Comparison of ENCODE assay signal across 26 cellular contexts in the genomic region with DNA sequence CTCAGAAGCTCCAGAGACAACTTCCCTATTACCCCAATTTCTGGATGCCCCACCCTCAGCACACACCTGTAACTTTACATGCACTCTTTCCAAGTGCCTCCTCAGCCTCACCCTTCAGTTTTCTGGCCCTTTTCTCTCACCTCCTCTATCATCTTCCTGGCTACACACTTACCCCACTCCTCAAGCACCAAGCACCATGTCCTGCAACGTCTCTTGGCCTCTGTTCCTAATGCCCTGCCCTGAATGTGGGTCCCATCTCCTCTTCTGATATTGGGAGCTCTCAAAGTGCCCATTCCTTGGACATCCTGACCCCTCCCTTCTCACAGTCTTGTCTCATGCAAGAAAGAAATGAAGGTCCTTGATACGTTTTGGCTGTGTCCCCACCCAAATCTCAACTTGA. TPM values are rescaled to one million over a fixed set of nuclear protein-coding genes. Genes with fewer than 3 reads are reported as not detected.
"Had no signal": no experiment of that assay in that cellular context is flagged by ENCODE, and none has a peak within 500 bp of the region (broad histone marks: within the 10 kb centered on the region; RNA-seq: fewer than 3 reads in every experiment).

No MANE protein-coding gene starts in this region.

- H3K9me3 Mint-ChIP-seq: mesothelial cell of epicardium; natural killer cell treated with Interleukin-12 subunit alpha and Interleukin-12 subunit beta and Interleukin-15 and Interleukin-18, amount 100 ng/mL, for 72 hours; neural progenitor cell had no signal

- H3K79me2 ChIP-seq: hepatocyte had no signal

- H3K4me2 ChIP-seq: hepatocyte, neural progenitor cell had no signal

- H3K4me1 ChIP-seq: colonic mucosa, neural progenitor cell, sigmoid colon, transverse colon, uterus had no signal

- H3K9me3 ChIP-seq: colonic mucosa, right atrium auricular region, sigmoid colon, stomach, thoracic aorta, transverse colon, uterus had no signal

- H3K4me3 ChIP-seq: colonic mucosa, hepatocyte, neural progenitor cell, ovary, right atrium auricular region, sigmoid colon, skin epidermis, stomach, thoracic aorta, transverse colon, uterus had no signal

- H2AFZ ChIP-seq: hepatocyte, neural progenitor cell had no signal

- ATAC-seq: natural killer cell treated with Interleukin-12 subunit alpha and Interleukin-12 subunit beta and Interleukin-15 and Interleukin-18, amount 100 ng/mL, for 72 hours had no signal

- H3K4me1 Mint-ChIP-seq: mesothelial cell of epicardium, neural progenitor cell had no signal

- H3K27ac ChIP-seq: colonic mucosa, hepatocyte, neural progenitor cell, ovary, right atrium auricular region, sigmoid colon, skin epidermis, stomach, thoracic aorta, transverse colon, uterus had no signal

- FAIRE-seq: endothelial cell of umbilical vein had no signal

- DNase-seq: colonic mucosa; dermis blood vessel endothelial cell; erythroblast; foreskin melanocyte; kidney glomerular epithelial cell; mammary epithelial cell; nucleus accumbens; ovary; sigmoid colon; stimulated activated CD4-positive, alpha-beta T cell treated with anti-CD3 and anti-CD28 coated beads, Interleukin-2, amount 100 ng/mL, for 24 hours; stimulated activated naive CD4-positive, alpha-beta T cell; stomach; substantia nigra; transverse colon; uterus had no signal

- H3K36me3 ChIP-seq: colonic mucosa, neural progenitor cell, ovary, right atrium auricular region, sigmoid colon, stomach, thoracic aorta, transverse colon, uterus had no signal

- H3K27me3 ChIP-seq: ovary had no signal

- H3K9ac ChIP-seq: neural progenitor cell had no signal

- H3K4me3 Mint-ChIP-seq: mesothelial cell of epicardium; natural killer cell treated with Interleukin-12 subunit alpha and Interleukin-12 subunit beta and Interleukin-15 and Interleukin-18, amount 100 ng/mL, for 72 hours; neural progenitor cell had no signal

- H3K27ac Mint-ChIP-seq: mesothelial cell of epicardium; natural killer cell treated with Interleukin-12 subunit alpha and Interleukin-12 subunit beta and Interleukin-15 and Interleukin-18, amount 100 ng/mL, for 72 hours; neural progenitor cell had no signal

- H3K36me3 Mint-ChIP-seq: mesothelial cell of epicardium; natural killer cell treated with Interleukin-12 subunit alpha and Interleukin-12 subunit beta and Interleukin-15 and Interleukin-18, amount 100 ng/mL, for 72 hours; neural progenitor cell had no signal

RNA-seq across cellular contexts. Expression of a gene that starts 1.2 kb away (rescaled TPM):
- total RNA-seq: dermis blood vessel endothelial cell, endothelial cell of umbilical vein, hepatocyte, mammary epithelial cell, mesothelial cell of epicardium, mucosa of gallbladder, myocyte, ovary, posterior vena cava, right atrium auricular region, sigmoid colon, stomach, thoracic aorta, transverse colon had no signal
- polyA plus RNA-seq: endothelial cell of umbilical vein, hepatocyte, mammary epithelial cell, ovary, stomach had no signal

RNA-seq across cellular contexts. Expression of a gene that starts 18.3 kb away (rescaled TPM):
- total RNA-seq: colonic mucosa, dermis blood vessel endothelial cell, endothelial cell of umbilical vein, hepatocyte, mammary epithelial cell, mesothelial cell of epicardium, mucosa of gallbladder, myocyte, ovary, posterior vena cava, right atrium auricular region, sigmoid colon, stomach, thoracic aorta, transverse colon, uterus had no signal
- polyA plus RNA-seq: endothelial cell of umbilical vein, hepatocyte, mammary epithelial cell, ovary, stomach had no signal

RNA-seq across cellular contexts. Expression of a gene that starts 26.4 kb away (rescaled TPM):
- total RNA-seq: colonic mucosa; dermis blood vessel endothelial cell; endothelial cell of umbilical vein; hepatocyte; mammary epithelial cell; mesothelial cell of epicardium; mucosa of gallbladder; myocyte; natural killer cell treated with Interleukin-12 subunit alpha and Interleukin-12 subunit beta and Interleukin-15 and Interleukin-18, amount 100 ng/mL, for 72 hours; ovary; posterior vena cava; sigmoid colon; stomach; thoracic aorta; transverse colon; uterus had no signal
- polyA plus RNA-seq: endothelial cell of umbilical vein, hepatocyte, ovary, sigmoid colon had no signal

RNA-seq across cellular contexts. Expression of a gene that starts 47.1 kb away (rescaled TPM):
- total RNA-seq: colonic mucosa; dermis blood vessel endothelial cell; endothelial cell of umbilical vein; hepatocyte; mammary epithelial cell; mesothelial cell of epicardium; mucosa of gallbladder; myocyte; natural killer cell treated with Interleukin-12 subunit alpha and Interleukin-12 subunit beta and Interleukin-15 and Interleukin-18, amount 100 ng/mL, for 72 hours; ovary; posterior vena cava; right atrium auricular region; sigmoid colon; stomach; thoracic aorta; transverse colon; uterus had no signal
- polyA plus RNA-seq: endothelial cell of umbilical vein, hepatocyte, mammary epithelial cell, ovary, sigmoid colon, stomach had no signal

RNA-seq across cellular contexts. Expression of a gene that starts 51.9 kb away (rescaled TPM):
- total RNA-seq: colonic mucosa; dermis blood vessel endothelial cell; endothelial cell of umbilical vein; hepatocyte; mammary epithelial cell; mesothelial cell of epicardium; mucosa of gallbladder; myocyte; natural killer cell treated with Interleukin-12 subunit alpha and Interleukin-12 subunit beta and Interleukin-15 and Interleukin-18, amount 100 ng/mL, for 72 hours; ovary; posterior vena cava; right atrium auricular region; sigmoid colon; stomach; transverse colon; uterus had no signal
- polyA plus RNA-seq: endothelial cell of umbilical vein, hepatocyte, mammary epithelial cell, ovary, stomach had no signal
